Comparison of ENCODE assay signal across 18 cellular contexts in genomic region chr5:129857124-129857523, GRCh38. TPM values are rescaled to one million over a fixed set of nuclear protein-coding genes. Genes with fewer than 3 reads are reported as not detected.
DNase-seq lines count a peak whose midpoint lies in the region; ATAC-seq and TF ChIP-seq lines count a peak whose summit lies in the region.
"Had no signal": no experiment of that assay in that cellular context is flagged by ENCODE, and none has a peak within 500 bp of the region (broad histone marks: within the 10 kb centered on the region; RNA-seq: fewer than 3 reads in every experiment).

No MANE protein-coding gene starts in this region.

- peaks cover 8% of the 10 kb centered on the region for H3K4me1 Mint-ChIP-seq in T-helper 17 cell
- H3K4me1 Mint-ChIP-seq: CD14-positive monocyte, GM23338 had no signal

- no peak overlapping the region for H3K4me3 Mint-ChIP-seq in T-helper 17 cell
- H3K4me3 Mint-ChIP-seq: CD14-positive monocyte, GM23338 had no signal

- H3K4me1 ChIP-seq in right atrium auricular region (peaks cover 0 to 8% of the 10 kb centered on the region in 2 donors), adipocyte (ENCODE audit: control insufficient read depth, insufficient read depth, low read length) (peaks cover 10% of the 10 kb centered on the region), Karpas-422 (ENCODE audit: low read length) (no peaks in the 10 kb centered on the region)
- H3K4me1 ChIP-seq: Caco-2 had no signal

- H3K27ac Mint-ChIP-seq in T-helper 17 cell, result no peak overlapping the region
- H3K27ac Mint-ChIP-seq: CD14-positive monocyte, GM23338 had no signal

- H3K9me3 ChIP-seq in right atrium auricular region (no peaks in the 10 kb centered on the region), adipocyte (ENCODE audit: control insufficient read depth, low read length) (no peaks in the 10 kb centered on the region), Karpas-422 (ENCODE audit: low read length) (no peaks in the 10 kb centered on the region), T-helper 17 cell (ENCODE audit: control insufficient read depth, low read length, poor library complexity, severe bottlenecking) (no peaks in the 10 kb centered on the region)
- H3K9me3 ChIP-seq: Caco-2 had no signal

- intact Hi-C loops in Right ventricle myocardium inferior (cut with DNase I) (no loop called here), sciatic nerve (cut with DNase I) (no loop called here)

- H3K27me3 ChIP-seq in right atrium auricular region (no peaks in the 10 kb centered on the region), adipocyte (replicated peaks; ENCODE audit: control insufficient read depth, insufficient read depth, low read length) (no peaks in the 10 kb centered on the region), Karpas-422 (ENCODE audit: low read length) (no peaks in the 10 kb centered on the region)

- no peak for DNase-seq in Right ventricle myocardium inferior (ENCODE audit: missing footprints)
- no peak for DNase-seq in right atrium auricular region (ENCODE audit: low spot score)
- DNase-seq in adipocyte (ENCODE audit: low read depth), result peak; percentile 58
- peak; percentile 59 for DNase-seq in fibroblast of the aortic adventitia (ENCODE audit: low read depth)
- no peak for DNase-seq in sciatic nerve (ENCODE audit: low spot score)
- no peak for DNase-seq in Karpas-422
- no peak for DNase-seq in T-helper 17 cell
- DNase-seq in cerebellar nuclear complex (lab: John Stamatoyannopoulos, UW), result no peak
- DNase-seq: Caco-2, DMS79, NCI-H1436 treated with DMSO at 0.1 percent for 48 hours, NCI-H2081 treated with DMSO at 0.1 percent for 48 hours, NCI-H2227 treated with DMSO at 0.1 percent for 48 hours, NCI-H524 treated with DMSO at 0.1 percent for 48 hours, PC-3 had no signal

- H2AFZ ChIP-seq in Karpas-422 (ENCODE audit: low read length), result no peak overlapping the region
- H2AFZ ChIP-seq: GM23338 had no signal

- peaks cover 53% of the 10 kb centered on the region for H3K27me3 Mint-ChIP-seq in T-helper 17 cell

- TF ChIP-seq CTCF in right atrium auricular region (IDR thresholded peaks at IDR 0.05), result no peak
- TF ChIP-seq CTCF in fibroblast of the aortic adventitia (IDR thresholded peaks at IDR 0.05; ENCODE audit: insufficient read depth, low read length), result no peak

- no peaks in the 10 kb centered on the region for H3K9me2 ChIP-seq in Karpas-422 (replicated peaks; ENCODE audit: insufficient read depth, low read length)

- peaks cover 4% of the 10 kb centered on the region for H3K36me3 Mint-ChIP-seq in T-helper 17 cell (ENCODE audit: low read depth)
- H3K36me3 Mint-ChIP-seq: CD14-positive monocyte had no signal

- no peak overlapping the region for H3K9ac ChIP-seq in adipocyte (ENCODE audit: low read length)
- H3K9ac ChIP-seq in Karpas-422 (ENCODE audit: low read length), result no peak overlapping the region

- no peak overlapping the region for H3K4me2 ChIP-seq in Karpas-422 (ENCODE audit: low read depth, low read length, poor library complexity, severe bottlenecking)
- H3K4me2 ChIP-seq: GM23338 had no signal

- H4K20me1 ChIP-seq in Karpas-422 (ENCODE audit: insufficient read depth, low read depth, low read length), result no peaks in the 10 kb centered on the region

- ATAC-seq in Right ventricle myocardium inferior (peak; percentile 76), sciatic nerve (peak; percentile 52), T-helper 17 cell (no peak)
- ATAC-seq: GM23338, PC-3 had no signal

- H3K36me3 ChIP-seq in right atrium auricular region (no peaks in the 10 kb centered on the region), adipocyte (ENCODE audit: control insufficient read depth, insufficient read depth, low read length, severe bottlenecking) (no peaks in the 10 kb centered on the region), Karpas-422 (ENCODE audit: insufficient read depth, low read length) (no peaks in the 10 kb centered on the region)

- H3K4me3 ChIP-seq in right atrium auricular region (no peak overlapping the region), adipocyte (ENCODE audit: low read length) (no peak overlapping the region), fibroblast of the aortic adventitia (ENCODE audit: low read depth, low read length) (no peak overlapping the region), Karpas-422 (ENCODE audit: low read length) (no peak overlapping the region)
- H3K4me3 ChIP-seq: GM23338 had no signal

- H3K27ac ChIP-seq in right atrium auricular region (no peak overlapping the region), Karpas-422 (ENCODE audit: low read length) (no peak overlapping the region)
- H3K27ac ChIP-seq: 22Rv1 had no signal

- no peaks in the 10 kb centered on the region for H3K79me2 ChIP-seq in Karpas-422 (ENCODE audit: low read length)

RNA-seq across cellular contexts. Expression of gene CHSY3, which starts 47.1 kb away (rescaled TPM):
- 0.57 TPM for total RNA-seq in Right ventricle myocardium inferior
- 1 to 10 TPM; 2.5 TPM for total RNA-seq in right atrium auricular region
- total RNA-seq in fibroblast of the aortic adventitia (ENCODE audit: low replicate concordance), result 2.9 and 17.8 TPM in 2 replicates
- total RNA-seq in sciatic nerve, result 4.0 TPM
- total RNA-seq in Karpas-422 (2014; rRNA removed; shearing (Covaris generic); ENCODE audit: low replicate concordance), result not detected in 2 replicates
- not detected for total RNA-seq in T-helper 17 cell

Comparison
In these comparisons a context has a peak if more than half of its experiments do, and no peak if none do; other contexts are left out.
1. DNase-seq: peak in adipocyte (single experiment) and fibroblast of the aortic adventitia (single experiment); none in Right ventricle myocardium inferior (single experiment), right atrium auricular region (single experiment), sciatic nerve (single experiment), Karpas-422 (single experiment), T-helper 17 cell (0 of 3) and cerebellar nuclear complex (0 of 2).